ENCODE assay signal across 14 cellular contexts in the genomic region with DNA sequence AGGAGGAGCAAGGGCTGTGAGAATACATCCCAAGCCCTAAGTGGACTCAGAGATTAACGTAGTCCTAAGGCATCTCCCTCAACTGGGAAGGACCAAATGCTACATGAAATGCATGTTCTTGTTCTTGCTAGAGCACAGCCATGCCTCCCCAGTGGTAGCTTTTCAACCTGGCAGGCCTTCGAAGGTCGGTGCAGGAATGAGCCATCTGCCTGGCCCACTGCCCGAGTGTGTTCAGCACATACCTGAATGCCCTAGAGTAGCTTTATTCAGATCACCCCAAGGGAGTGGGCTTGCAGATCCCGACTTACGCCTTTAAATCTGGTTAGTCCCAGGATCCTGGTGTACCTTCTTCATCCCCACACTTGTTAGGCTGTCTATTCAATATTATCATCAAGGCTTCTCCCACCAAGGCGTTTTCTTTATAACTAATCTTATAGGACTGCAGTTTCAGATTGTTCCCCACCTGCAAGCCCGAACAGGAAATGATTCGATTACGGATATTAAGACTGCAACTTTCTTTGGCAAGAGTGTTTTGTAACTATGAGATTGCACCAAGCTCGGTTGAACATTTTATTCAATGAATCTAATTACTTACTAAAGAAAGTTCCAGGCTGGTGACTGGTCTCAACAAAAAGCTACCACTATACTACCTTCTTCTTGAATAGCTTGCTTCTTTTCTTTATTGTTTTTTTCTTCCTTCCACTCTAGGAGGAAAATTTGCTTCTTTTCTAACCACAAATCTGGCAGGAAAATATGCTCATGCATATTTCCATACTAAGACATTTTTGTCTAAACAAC.
DNase-seq lines count a peak whose midpoint lies in the region; ATAC-seq, FAIRE-seq and TF ChIP-seq lines count a peak whose summit lies in the region.
"Had no signal": no experiment of that assay in that cellular context is flagged by ENCODE, and none has a peak within 500 bp of the region (broad histone marks: within the 10 kb centered on the region; RNA-seq: fewer than 3 reads in every experiment).

No MANE protein-coding gene starts in this region.

- POLR2A ChIA-PET in A673 (lab: Charles Lee; ENCODE audit: low non-redundant PET) = no interaction called here

- H3K4me1 ChIP-seq in A673 (ENCODE audit: insufficient read depth, low read length, poor library complexity, severe bottlenecking) = peaks cover 46% of the 10 kb centered on the region
- peaks cover 48% of the 10 kb centered on the region for H3K4me1 ChIP-seq in GM23248 (ENCODE audit: insufficient read depth)
- H3K4me1 ChIP-seq in effector memory CD4-positive, alpha-beta T cell (ENCODE audit: control insufficient read depth, insufficient read depth, low read length, poor library complexity, severe bottlenecking) = peaks cover 3% of the 10 kb centered on the region

- H3K27me3 Mint-ChIP-seq in mesothelial cell of epicardium (ENCODE audit: low read depth) = no peaks in the 10 kb centered on the region

- H4K20me1 ChIP-seq in GM23248 (ENCODE audit: insufficient read depth) = no peaks in the 10 kb centered on the region

- ATAC-seq in HG03095 (IDR thresholded peaks at IDR 0.05; ENCODE audit: unreplicated experiment) = no peak

- H3K27ac Mint-ChIP-seq in mesothelial cell of epicardium = peak overlapping the region; percentile 84

- 84 to 86% methylated on average over 11 of the region's 11 CpGs for WGBS in GM23248 (ENCODE audit: low coverage in 1 of 2, low lambda C conversion rate in 2 of 2, missing lambda C conversion rate in 2 of 2), 2 experiments

- peak; percentile 57 for DNase-seq in A673 (ENCODE audit: low spot score)
- peak; percentile 53 for DNase-seq in GM23248
- peak; percentile 87 for DNase-seq in bronchial epithelial cell (ENCODE audit: low read depth)
- DNase-seq in mesothelial cell of epicardium (ENCODE audit: low spot score in 2 of 2, unreplicated experiment in 2 of 2) = no peak
- DNase-seq in foreskin melanocyte = no peak
- DNase-seq in NCI-H2227 treated with DMSO at 0.1 percent for 48 hours (lab: John Stamatoyannopoulos, UW) = no peak
- no peak for DNase-seq in effector memory CD4-positive, alpha-beta T cell
- DNase-seq: activated CD4-positive, alpha-beta T cell treated with anti-CD3 and anti-CD28 coated beads for 48 hours; activated naive CD4-positive, alpha-beta T cell; ovary; SHP77; stimulated activated CD4-positive, alpha-beta T cell treated with anti-CD3 and anti-CD28 coated beads, Interleukin-4, amount 100 ng/mL, for 4 hours had no signal

- CTCF ChIA-PET in A673 (lab: Charles Lee) = interaction anchor here (0.6 to 1.4 kb wide), 3 partner anchors 41 to 171 kb away, joined by 4 to 5 read pairs (median 5); no protein-coding TSS in a partner anchor

- no peaks in the 10 kb centered on the region for H3K9me3 ChIP-seq in A673 (ENCODE audit: low read depth, low read length, poor library complexity, severe bottlenecking)
- H3K9me3 ChIP-seq in GM23248 (ENCODE audit: low read depth) = no peaks in the 10 kb centered on the region
- H3K9me3 ChIP-seq in effector memory CD4-positive, alpha-beta T cell (ENCODE audit: control insufficient read depth, low read length) = no peaks in the 10 kb centered on the region
- H3K9me3 ChIP-seq: ovary had no signal

- TF ChIP-seq CTCF in A673 (conservative IDR thresholded peaks at IDR 0.05; ENCODE audit: low read depth, low read length) (no peak), bronchial epithelial cell (IDR thresholded peaks at IDR 0.05; ENCODE audit: insufficient read depth, low read length, severe bottlenecking) (no peak), mesothelial cell of epicardium (IDR thresholded peaks at IDR 0.05; ENCODE audit: unreplicated experiment) (no peak)

- no peak overlapping the region for H2AFZ ChIP-seq in GM23248

- peak overlapping the region; percentile 85 for H3K27ac ChIP-seq in A673 (ENCODE audit: low read depth, low read length, poor library complexity, severe bottlenecking)
- peak overlapping the region; percentile 79 for H3K27ac ChIP-seq in GM23248
- no peak overlapping the region for H3K27ac ChIP-seq in effector memory CD4-positive, alpha-beta T cell (ENCODE audit: insufficient read depth, low read length, poor library complexity, severe bottlenecking)
- H3K27ac ChIP-seq: ovary had no signal

- peak; percentile 85 for FAIRE-seq in bronchial epithelial cell (lab: Jason Lieb, UNC)
- FAIRE-seq: endometrium had no signal

- intact Hi-C loops in A673 (cut with micrococcal nuclease; ENCODE audit: unreplicated experiment) = loop anchor here (5.0 kb wide), 1 partner anchor 49 kb away; no protein-coding TSS in a partner anchor

- H3K4me3 Mint-ChIP-seq in mesothelial cell of epicardium = no peak overlapping the region

- peaks cover 32% of the 10 kb centered on the region for H3F3A ChIP-seq in GM23248 (ENCODE audit: insufficient read depth)

- no TSS peak for BruUV-seq in A673 (replicated peaks; lab: Mats Ljungman, UMichigan)

- H3K79me2 ChIP-seq in GM23248 (ENCODE audit: insufficient read depth) = peaks cover 91% of the 10 kb centered on the region

- peak overlapping the region; percentile 17 for H3K4me2 ChIP-seq in GM23248 (ENCODE audit: unreplicated experiment)

- no peaks in the 10 kb centered on the region for H3K27me3 ChIP-seq in A673 (replicated peaks; ENCODE audit: insufficient read depth, low read depth, low read length, poor library complexity)
- no peaks in the 10 kb centered on the region for H3K27me3 ChIP-seq in GM23248 (replicated peaks; ENCODE audit: insufficient read depth)
- no peaks in the 10 kb centered on the region for H3K27me3 ChIP-seq in bronchial epithelial cell (ENCODE audit: control insufficient read depth, insufficient read depth, low read length)
- H3K27me3 ChIP-seq in effector memory CD4-positive, alpha-beta T cell (replicated peaks; ENCODE audit: control insufficient read depth, insufficient read depth, low read length, poor library complexity, severe bottlenecking) = no peaks in the 10 kb centered on the region
- H3K27me3 ChIP-seq: ovary had no signal

- H3K4me3 ChIP-seq in A673 (ENCODE audit: low read depth, low read length, poor library complexity, severe bottlenecking) = no peak overlapping the region
- H3K4me3 ChIP-seq in GM23248 = 0 out of 2 replicates have a peak overlapping the region, but pooled peaks have one; percentile 6
- no peak overlapping the region for H3K4me3 ChIP-seq in bronchial epithelial cell (ENCODE audit: low read depth, low read length)
- no peak overlapping the region for H3K4me3 ChIP-seq in effector memory CD4-positive, alpha-beta T cell (ENCODE audit: insufficient read depth, low read depth, low read length, poor library complexity, severe bottlenecking)
- H3K4me3 ChIP-seq: ovary had no signal

- H3K9me2 ChIP-seq in GM23248 (ENCODE audit: insufficient read depth) = no peaks in the 10 kb centered on the region

- no peaks in the 10 kb centered on the region for H3K36me3 ChIP-seq in A673 (ENCODE audit: insufficient read depth, low read length, poor library complexity, severe bottlenecking)
- no peaks in the 10 kb centered on the region for H3K36me3 ChIP-seq in GM23248 (ENCODE audit: low read depth)
- H3K36me3 ChIP-seq in bronchial epithelial cell (ENCODE audit: control insufficient read depth, insufficient read depth, low read length) = no peaks in the 10 kb centered on the region
- H3K36me3 ChIP-seq in effector memory CD4-positive, alpha-beta T cell (ENCODE audit: control insufficient read depth, insufficient read depth, low read length) = peaks cover 7% of the 10 kb centered on the region
- H3K36me3 ChIP-seq: ovary had no signal

- H3K9ac ChIP-seq in GM23248 = no peak overlapping the region

- H3K4me1 Mint-ChIP-seq in mesothelial cell of epicardium = peaks cover 15% of the 10 kb centered on the region

- peaks cover 21% of the 10 kb centered on the region for H3K36me3 Mint-ChIP-seq in mesothelial cell of epicardium

- peaks cover 5% of the 10 kb centered on the region for H3K9me3 Mint-ChIP-seq in mesothelial cell of epicardium

- in situ Hi-C loops in GM23248 (cut with MboI) = no loop called here

Comparison
In these comparisons a context has a peak if more than half of its experiments do, and no peak if none do; other contexts are left out.
1. DNase-seq: peak in A673 (single experiment), GM23248 (single experiment) and bronchial epithelial cell (single experiment); none in mesothelial cell of epicardium (0 of 2), foreskin melanocyte (single experiment), NCI-H2227 treated with DMSO at 0.1 percent for 48 hours (single experiment) and effector memory CD4-positive, alpha-beta T cell (0 of 3).